In genomic region chr6:155414049-155414448, GRCh38 we compare ENCODE assay signal across 36 cellular contexts. TPM values are rescaled to one million over a fixed set of nuclear protein-coding genes. Genes with fewer than 3 reads are reported as not detected.
"Had no signal": no experiment of that assay in that cellular context is flagged by ENCODE, and none has a peak within 500 bp of the region (broad histone marks: within the 10 kb centered on the region; RNA-seq: fewer than 3 reads in every experiment).

No MANE protein-coding gene starts in this region.

- DNase-seq: activated CD4-positive, alpha-beta memory T cell treated with anti-CD3 and anti-CD28 coated beads for 36 hours; activated CD4-positive, alpha-beta T cell treated with anti-CD3 and anti-CD28 coated beads for 36 hours; activated CD4-positive, alpha-beta T cell treated with anti-CD3 and anti-CD28 coated beads, Interleukin-2, amount 10 ng/mL, durations not matched to agents 24 days and 14 days; activated CD4-positive, CD25-positive, alpha-beta regulatory T cell; activated CD4-positive, CD25-positive, alpha-beta regulatory T cell treated with anti-CD3 and anti-CD28 coated beads, Interleukin-2, amount 50 U/mL, for 72 hours; activated CD8-positive, alpha-beta memory T cell treated with anti-CD3 and anti-CD28 coated beads, Interleukin-2, amount 10 ng/mL, durations not matched to agents 7 days and 5 days; activated CD8-positive, alpha-beta memory T cell treated with anti-CD3 and anti-CD28 coated beads, Interleukin-2, amount 50 U/mL, for 4 hours; activated CD8-positive, alpha-beta T cell treated with anti-CD3 and anti-CD28 coated beads, Interleukin-2, amount 10 ng/mL, durations not matched to agents 7 days and 5 days; activated effector memory CD4-positive, alpha-beta T cell treated with anti-CD3 and anti-CD28 coated beads, Interleukin-2, amount 50 U/mL, for 16 hours; activated naive CD4-positive, alpha-beta T cell treated with anti-CD3 and anti-CD28 coated beads for 36 hours; activated naive CD8-positive, alpha-beta T cell treated with anti-CD3 and anti-CD28 coated beads for 36 hours; activated naive CD8-positive, alpha-beta T cell treated with anti-CD3 and anti-CD28 coated beads, Interleukin-2, amount 50 U/mL, for 24 hours; activated T-cell treated with anti-CD3 and anti-CD28 coated beads, Interleukin-2, amount 50 U/mL, for 1 hour; activated T-cell treated with anti-CD3 and anti-CD28 coated beads, Interleukin-2, amount 50 U/mL, for 48 hours; adrenal gland; amygdala; aorta; body of pancreas; caudate nucleus; cortex of kidney; dermis blood vessel endothelial cell; effector CD4-positive, alpha-beta T cell; effector memory CD8-positive, alpha-beta T cell; erythroblast; foreskin keratinocyte; gastrocnemius medialis; glutamatergic neuron; heart left ventricle; T-helper 2 cell had no signal

- H3K27ac Mint-ChIP-seq: activated CD4-positive, alpha-beta memory T cell treated with anti-CD3 and anti-CD28 coated beads for 36 hours; activated CD4-positive, alpha-beta T cell treated with anti-CD3 and anti-CD28 coated beads for 36 hours; activated CD4-positive, alpha-beta T cell treated with anti-CD3 and anti-CD28 coated beads, Interleukin-2, amount 10 ng/mL, durations not matched to agents 24 days and 14 days; activated CD8-positive, alpha-beta memory T cell treated with anti-CD3 and anti-CD28 coated beads, Interleukin-2, amount 10 ng/mL, durations not matched to agents 7 days and 5 days; activated CD8-positive, alpha-beta T cell treated with anti-CD3 and anti-CD28 coated beads, Interleukin-2, amount 10 ng/mL, durations not matched to agents 7 days and 5 days; activated naive CD4-positive, alpha-beta T cell treated with anti-CD3 and anti-CD28 coated beads for 36 hours; activated naive CD4-positive, alpha-beta T cell treated with anti-CD3 and anti-CD28 coated beads, Interleukin-2, amount 50 U/mL, for 24 hours; activated naive CD8-positive, alpha-beta T cell treated with anti-CD3 and anti-CD28 coated beads for 36 hours; activated naive CD8-positive, alpha-beta T cell treated with anti-CD3 and anti-CD28 coated beads, Interleukin-2, amount 50 U/mL, for 24 hours; activated T-helper 1 cell treated with anti-CD3 and anti-CD28 coated beads, Interleukin-12 subunit alpha, Interleukin-12 subunit beta, Interleukin-2, Interleukin-4 antibody, amounts not matched to agents 30 ng/mL and 10 ng/mL and 1 ng/mL, durations not matched to agents 14 hours and 24 hours and 36 hours; activated T-helper 2 cell treated with anti-CD3 and anti-CD28 coated beads, Interferon-gamma antibody, Interleukin-2, Interleukin-4, amounts not matched to agents 10 μg/mL and 5 μg/mL and 100 μg/mL, durations not matched to agents 14 hours and 24 hours and 36 hours; effector memory CD8-positive, alpha-beta T cell had no signal

- H3K9me3 Mint-ChIP-seq: activated CD4-positive, alpha-beta memory T cell treated with anti-CD3 and anti-CD28 coated beads for 36 hours; activated CD4-positive, alpha-beta T cell treated with anti-CD3 and anti-CD28 coated beads, Interleukin-2, amount 10 ng/mL, durations not matched to agents 24 days and 14 days; activated naive CD4-positive, alpha-beta T cell treated with anti-CD3 and anti-CD28 coated beads for 36 hours; activated naive CD8-positive, alpha-beta T cell treated with anti-CD3 and anti-CD28 coated beads for 36 hours; activated naive CD8-positive, alpha-beta T cell treated with anti-CD3 and anti-CD28 coated beads, Interleukin-2, amount 50 U/mL, for 24 hours; activated T-helper 1 cell treated with anti-CD3 and anti-CD28 coated beads, Interleukin-12 subunit alpha, Interleukin-12 subunit beta, Interleukin-2, Interleukin-4 antibody, amounts not matched to agents 30 ng/mL and 10 ng/mL and 1 ng/mL, durations not matched to agents 14 hours and 24 hours and 36 hours; activated T-helper 2 cell treated with anti-CD3 and anti-CD28 coated beads, Interferon-gamma antibody, Interleukin-2, Interleukin-4, amounts not matched to agents 10 μg/mL and 5 μg/mL and 100 μg/mL, durations not matched to agents 14 hours and 24 hours and 36 hours; effector memory CD8-positive, alpha-beta T cell had no signal

- H3K9me3 ChIP-seq: adrenal gland, body of pancreas, esophagus muscularis mucosa, gastrocnemius medialis, heart left ventricle had no signal

- H3K27me3 Mint-ChIP-seq: activated CD4-positive, alpha-beta memory T cell treated with anti-CD3 and anti-CD28 coated beads for 36 hours; activated CD4-positive, alpha-beta T cell treated with anti-CD3 and anti-CD28 coated beads for 36 hours; activated CD4-positive, alpha-beta T cell treated with anti-CD3 and anti-CD28 coated beads, Interleukin-2, amount 10 ng/mL, durations not matched to agents 24 days and 14 days; activated CD8-positive, alpha-beta memory T cell treated with anti-CD3 and anti-CD28 coated beads, Interleukin-2, amount 10 ng/mL, durations not matched to agents 7 days and 5 days; activated naive CD4-positive, alpha-beta T cell treated with anti-CD3 and anti-CD28 coated beads, Interleukin-2, amount 50 U/mL, for 24 hours; activated naive CD8-positive, alpha-beta T cell treated with anti-CD3 and anti-CD28 coated beads for 36 hours; activated naive CD8-positive, alpha-beta T cell treated with anti-CD3 and anti-CD28 coated beads, Interleukin-2, amount 50 U/mL, for 24 hours; effector memory CD8-positive, alpha-beta T cell had no signal

- H3K27me3 ChIP-seq: adrenal gland, body of pancreas, esophagus muscularis mucosa, foreskin keratinocyte, gastrocnemius medialis, heart left ventricle had no signal

- H3K36me3 ChIP-seq: adrenal gland, esophagus muscularis mucosa, gastrocnemius medialis, heart left ventricle had no signal

- H3K4me3 Mint-ChIP-seq: activated CD4-positive, alpha-beta memory T cell treated with anti-CD3 and anti-CD28 coated beads for 36 hours; activated CD4-positive, alpha-beta T cell treated with anti-CD3 and anti-CD28 coated beads for 36 hours; activated CD4-positive, alpha-beta T cell treated with anti-CD3 and anti-CD28 coated beads, Interleukin-2, amount 10 ng/mL, durations not matched to agents 24 days and 14 days; activated CD8-positive, alpha-beta memory T cell treated with anti-CD3 and anti-CD28 coated beads, Interleukin-2, amount 10 ng/mL, durations not matched to agents 7 days and 5 days; activated CD8-positive, alpha-beta T cell treated with anti-CD3 and anti-CD28 coated beads, Interleukin-2, amount 10 ng/mL, durations not matched to agents 7 days and 5 days; activated naive CD4-positive, alpha-beta T cell treated with anti-CD3 and anti-CD28 coated beads for 36 hours; activated naive CD4-positive, alpha-beta T cell treated with anti-CD3 and anti-CD28 coated beads, Interleukin-2, amount 50 U/mL, for 24 hours; activated naive CD8-positive, alpha-beta T cell treated with anti-CD3 and anti-CD28 coated beads for 36 hours; activated naive CD8-positive, alpha-beta T cell treated with anti-CD3 and anti-CD28 coated beads, Interleukin-2, amount 50 U/mL, for 24 hours; activated T-helper 1 cell treated with anti-CD3 and anti-CD28 coated beads, Interleukin-12 subunit alpha, Interleukin-12 subunit beta, Interleukin-2, Interleukin-4 antibody, amounts not matched to agents 30 ng/mL and 10 ng/mL and 1 ng/mL, durations not matched to agents 14 hours and 24 hours and 36 hours; effector memory CD8-positive, alpha-beta T cell had no signal

- H3K27ac ChIP-seq: adrenal gland, body of pancreas, esophagus muscularis mucosa, foreskin keratinocyte, gastrocnemius medialis, heart left ventricle had no signal

- H3K36me3 Mint-ChIP-seq: activated CD4-positive, alpha-beta memory T cell treated with anti-CD3 and anti-CD28 coated beads for 36 hours; activated CD8-positive, alpha-beta memory T cell treated with anti-CD3 and anti-CD28 coated beads, Interleukin-2, amount 10 ng/mL, durations not matched to agents 7 days and 5 days; activated naive CD4-positive, alpha-beta T cell treated with anti-CD3 and anti-CD28 coated beads, Interleukin-2, amount 50 U/mL, for 24 hours; activated naive CD8-positive, alpha-beta T cell treated with anti-CD3 and anti-CD28 coated beads for 36 hours had no signal

- FAIRE-seq: colon had no signal

- ATAC-seq: activated CD4-positive, alpha-beta T cell treated with anti-CD3 and anti-CD28 coated beads for 36 hours; activated CD8-positive, alpha-beta memory T cell treated with anti-CD3 and anti-CD28 coated beads, Interleukin-2, amount 10 ng/mL, durations not matched to agents 7 days and 5 days; activated CD8-positive, alpha-beta T cell treated with anti-CD3 and anti-CD28 coated beads, Interleukin-2, amount 10 ng/mL, durations not matched to agents 7 days and 5 days; activated naive CD8-positive, alpha-beta T cell treated with anti-CD3 and anti-CD28 coated beads, Interleukin-2, amount 50 U/mL, for 24 hours; body of pancreas; effector memory CD8-positive, alpha-beta T cell; foreskin keratinocyte; gastrocnemius medialis; heart left ventricle had no signal

- H3K4me3 ChIP-seq: adrenal gland, body of pancreas, esophagus muscularis mucosa, gastrocnemius medialis, heart left ventricle had no signal

RNA-seq across cellular contexts. Expression of gene NOX3, which starts 41.6 kb away (rescaled TPM):
- total RNA-seq: activated CD4-positive, alpha-beta memory T cell treated with anti-CD3 and anti-CD28 coated beads for 36 hours; activated CD4-positive, alpha-beta T cell treated with anti-CD3 and anti-CD28 coated beads for 36 hours; activated CD4-positive, alpha-beta T cell treated with anti-CD3 and anti-CD28 coated beads, Interleukin-2, amount 10 ng/mL, durations not matched to agents 24 days and 14 days; activated CD8-positive, alpha-beta memory T cell treated with anti-CD3 and anti-CD28 coated beads for 36 hours; activated CD8-positive, alpha-beta memory T cell treated with anti-CD3 and anti-CD28 coated beads, Interleukin-2, amount 10 ng/mL, durations not matched to agents 7 days and 5 days; activated CD8-positive, alpha-beta T cell treated with anti-CD3 and anti-CD28 coated beads, Interleukin-2, amount 10 ng/mL, durations not matched to agents 7 days and 5 days; activated naive CD4-positive, alpha-beta T cell treated with anti-CD3 and anti-CD28 coated beads for 36 hours; activated naive CD8-positive, alpha-beta T cell treated with anti-CD3 and anti-CD28 coated beads for 36 hours; activated T-helper 1 cell treated with anti-CD3 and anti-CD28 coated beads, Interleukin-12 subunit alpha, Interleukin-12 subunit beta, Interleukin-2, Interleukin-4 antibody, amounts not matched to agents 30 ng/mL and 10 ng/mL and 1 ng/mL, durations not matched to agents 14 hours and 24 hours and 36 hours; activated T-helper 2 cell treated with anti-CD3 and anti-CD28 coated beads, Interferon-gamma antibody, Interleukin-2, Interleukin-4, amounts not matched to agents 10 μg/mL and 5 μg/mL and 100 μg/mL, durations not matched to agents 14 hours and 24 hours and 36 hours; adrenal gland; aorta; body of pancreas; chondrocyte; dermis blood vessel endothelial cell; esophagus muscularis mucosa; foreskin keratinocyte; gastrocnemius medialis; heart left ventricle had no signal
- polyA plus RNA-seq: aorta, foreskin keratinocyte, heart left ventricle had no signal
